In genomic region chr19:20103091-20103501, GRCh38 we compare ENCODE assay signal across 28 cellular contexts.
"Had no signal": no experiment of that assay in that cellular context is flagged by ENCODE, and none has a peak within 500 bp of the region (broad histone marks: within the 10 kb centered on the region; RNA-seq: fewer than 3 reads in every experiment).

No MANE protein-coding gene starts in this region.

- H3K4me1 Mint-ChIP-seq: activated CD4-positive, alpha-beta memory T cell treated with anti-CD3 and anti-CD28 coated beads, Interleukin-2, amount 10 ng/mL, durations not matched to agents 7 days and 5 days; activated T-helper 17 cell treated with anti-CD3 and anti-CD28 coated beads, Interleukin-2, amount 50 U/mL, for 72 hours; memory B cell; natural killer cell had no signal

- H3K27me3 ChIP-seq: body of pancreas, dorsolateral prefrontal cortex, gastroesophageal sphincter, heart left ventricle, left lung, neutrophil, pancreas, sigmoid colon had no signal

- H3K27ac Mint-ChIP-seq: activated CD4-positive, alpha-beta memory T cell treated with anti-CD3 and anti-CD28 coated beads, Interleukin-2, amount 10 ng/mL, durations not matched to agents 7 days and 5 days; activated CD4-positive, alpha-beta T cell treated with anti-CD3 and anti-CD28 coated beads for 36 hours; activated CD8-positive, alpha-beta memory T cell treated with anti-CD3 and anti-CD28 coated beads, Interleukin-2, amount 10 ng/mL, durations not matched to agents 7 days and 5 days; activated naive CD8-positive, alpha-beta T cell treated with anti-CD3 and anti-CD28 coated beads, Interleukin-2, amount 10 ng/mL, durations not matched to agents 7 days and 5 days; activated T-helper 17 cell treated with anti-CD3 and anti-CD28 coated beads, Interleukin-2, amount 50 U/mL, for 72 hours; memory B cell; natural killer cell had no signal

- H3K27ac ChIP-seq: body of pancreas, dorsolateral prefrontal cortex, gastroesophageal sphincter, heart left ventricle, left lung, neutrophil, pancreas, sigmoid colon, WERI-Rb-1 had no signal

- H3K36me3 ChIP-seq: WERI-Rb-1 had no signal

- H3K9me3 ChIP-seq: pancreas had no signal

- H3K27me3 Mint-ChIP-seq: activated CD4-positive, alpha-beta memory T cell treated with anti-CD3 and anti-CD28 coated beads, Interleukin-2, amount 10 ng/mL, durations not matched to agents 7 days and 5 days; activated CD4-positive, alpha-beta T cell treated with anti-CD3 and anti-CD28 coated beads for 36 hours; activated CD8-positive, alpha-beta memory T cell treated with anti-CD3 and anti-CD28 coated beads, Interleukin-2, amount 10 ng/mL, durations not matched to agents 7 days and 5 days; activated naive CD8-positive, alpha-beta T cell treated with anti-CD3 and anti-CD28 coated beads, Interleukin-2, amount 10 ng/mL, durations not matched to agents 7 days and 5 days; activated T-helper 17 cell treated with anti-CD3 and anti-CD28 coated beads, Interleukin-2, amount 50 U/mL, for 72 hours; memory B cell had no signal

- H3K4me1 ChIP-seq: body of pancreas, gastroesophageal sphincter, heart left ventricle, left lung, pancreas, sigmoid colon had no signal

- ATAC-seq: activated CD4-positive, alpha-beta T cell treated with anti-CD3 and anti-CD28 coated beads for 36 hours; activated CD8-positive, alpha-beta memory T cell treated with anti-CD3 and anti-CD28 coated beads, Interleukin-2, amount 10 ng/mL, durations not matched to agents 7 days and 5 days; activated T-helper 17 cell treated with anti-CD3 and anti-CD28 coated beads, Interleukin-2, amount 50 U/mL, for 72 hours; body of pancreas; esophagus mucosa; gastroesophageal sphincter; heart left ventricle; left lung; natural killer cell; pancreas had no signal

- FAIRE-seq: colon, islet of Langerhans, pancreas had no signal

- H3K4me3 ChIP-seq: body of pancreas, dorsolateral prefrontal cortex, gastroesophageal sphincter, heart left ventricle, left lung, pancreas, sigmoid colon had no signal

- DNase-seq: activated CD4-positive, alpha-beta memory T cell treated with anti-CD3 and anti-CD28 coated beads, Interleukin-2, amount 10 ng/mL, durations not matched to agents 7 days and 5 days; activated CD4-positive, alpha-beta T cell treated with anti-CD3 and anti-CD28 coated beads for 36 hours; activated CD8-positive, alpha-beta memory T cell treated with anti-CD3 and anti-CD28 coated beads, Interleukin-2, amount 10 ng/mL, durations not matched to agents 7 days and 5 days; activated naive CD4-positive, alpha-beta T cell treated with Interleukin-2 at 50 U/mL for 16 hours; activated naive CD8-positive, alpha-beta T cell treated with anti-CD3 and anti-CD28 coated beads, Interleukin-2, amount 10 ng/mL, durations not matched to agents 7 days and 5 days; activated T-cell treated with anti-CD3 and anti-CD28 coated beads, Interleukin-2, amount 50 U/mL, for 1 hour; amygdala; body of pancreas; central memory CD4-positive, alpha-beta T cell; dorsolateral prefrontal cortex; heart left ventricle; left lung; natural killer cell; pancreas; sigmoid colon; stimulated activated CD4-positive, alpha-beta T cell treated with anti-CD3 and anti-CD28 coated beads, Interleukin-1b, Interleukin-23, amount 100 ng/mL, for 48 hours; stimulated activated CD8-positive, alpha-beta memory T cell treated with anti-CD3 and anti-CD28 coated beads, Interleukin-4, amount 100 ng/mL, for 48 hours; stimulated activated naive CD4-positive, alpha-beta T cell; SW 1271; T-helper 2 cell; WERI-Rb-1 had no signal

- H3K4me3 Mint-ChIP-seq: activated CD4-positive, alpha-beta memory T cell treated with anti-CD3 and anti-CD28 coated beads, Interleukin-2, amount 10 ng/mL, durations not matched to agents 7 days and 5 days; activated CD4-positive, alpha-beta T cell treated with anti-CD3 and anti-CD28 coated beads for 36 hours; activated CD8-positive, alpha-beta memory T cell treated with anti-CD3 and anti-CD28 coated beads, Interleukin-2, amount 10 ng/mL, durations not matched to agents 7 days and 5 days; activated naive CD8-positive, alpha-beta T cell treated with anti-CD3 and anti-CD28 coated beads, Interleukin-2, amount 10 ng/mL, durations not matched to agents 7 days and 5 days; activated T-helper 17 cell treated with anti-CD3 and anti-CD28 coated beads, Interleukin-2, amount 50 U/mL, for 72 hours; memory B cell; natural killer cell had no signal
